ENCODE assay signal across 8 cellular contexts in the genomic region with DNA sequence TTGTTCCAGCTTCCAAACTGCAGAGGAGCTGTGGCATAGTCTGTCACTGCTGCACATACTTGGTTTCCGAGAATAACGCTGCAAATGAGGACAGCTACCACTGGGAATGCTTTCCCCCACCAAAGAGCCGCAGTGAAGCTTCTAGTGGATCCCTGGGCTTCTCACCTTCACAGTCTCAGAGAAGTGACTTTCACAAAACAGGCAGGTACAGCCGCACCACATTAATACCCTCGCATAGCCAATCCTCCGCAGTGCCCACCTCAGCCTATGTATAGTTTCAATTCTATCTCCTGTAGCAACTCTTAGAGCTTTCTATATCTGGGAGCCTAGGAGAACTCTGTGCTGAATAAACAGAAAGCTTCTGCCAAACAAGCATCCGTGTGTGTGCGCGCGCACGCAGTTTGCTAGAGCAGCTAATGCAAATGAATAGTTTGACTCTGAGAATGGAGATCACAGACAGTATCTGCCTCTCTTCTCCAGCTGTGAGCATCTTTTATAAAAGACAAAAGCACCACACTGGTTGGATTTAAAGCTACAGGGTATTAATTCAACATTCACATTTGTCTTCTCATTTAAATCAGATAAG.
A peak's percentile ranks its signal among the peaks of the same experiment; 100 is the strongest.
DNase-seq lines count a peak whose midpoint lies in the region; TF ChIP-seq lines count a peak whose summit lies in the region.

No MANE protein-coding gene starts in this region.

- peak overlapping the region; percentile 86 for H3K27ac Mint-ChIP-seq in endodermal cell
- H3K27ac Mint-ChIP-seq in activated T-helper 1 cell treated with anti-CD3 and anti-CD28 coated beads, Interleukin-12 subunit alpha, Interleukin-12 subunit beta, Interleukin-2, Interleukin-4 antibody, amounts not matched to agents 30 ng/mL and 10 ng/mL and 1 ng/mL, durations not matched to agents 14 hours and 24 hours and 36 hours, result no peak overlapping the region
- no peak overlapping the region for H3K27ac Mint-ChIP-seq in activated T-helper 2 cell treated with anti-CD3 and anti-CD28 coated beads, Interferon-gamma antibody, Interleukin-2, Interleukin-4, amounts not matched to agents 10 μg/mL and 5 μg/mL and 100 μg/mL, durations not matched to agents 14 hours and 24 hours and 36 hours

- DNase-seq in ACHN (peak; percentile 63), NCI-H2227 (lab: John Stamatoyannopoulos, UW; ENCODE audit: unreplicated experiment) (peak; percentile 73), endodermal cell (peak; percentile 86), lung microvascular endothelial cell (ENCODE audit: low read depth in 2 of 2) (peak; percentile 57 to 79), NCI-H226 (no peak)
- no peak for DNase-seq in activated T-helper 1 cell treated with anti-CD3 and anti-CD28 coated beads, Interleukin-12 subunit alpha, Interleukin-12 subunit beta, Interleukin-2, Interleukin-4 antibody, amounts not matched to agents 30 ng/mL and 10 ng/mL and 1 ng/mL, durations not matched to agents 14 hours and 24 hours and 36 hours (ENCODE audit: low spot score)
- DNase-seq in activated T-helper 2 cell treated with anti-CD3 and anti-CD28 coated beads, Interferon-gamma antibody, Interleukin-2, Interleukin-4, amounts not matched to agents 10 μg/mL and 5 μg/mL and 100 μg/mL, durations not matched to agents 14 hours and 24 hours and 36 hours (ENCODE audit: low spot score), result no peak

- no peaks in the 10 kb centered on the region for H3K27me3 ChIP-seq in endodermal cell (ENCODE audit: control insufficient read depth, insufficient read depth, low read length, poor library complexity, severe bottlenecking)

- no peak overlapping the region for H3K9ac ChIP-seq in endodermal cell (ENCODE audit: extremely low read depth, low read length, poor library complexity, severe bottlenecking)

- peak overlapping the region; percentile 47 for H3K4me3 Mint-ChIP-seq in endodermal cell
- H3K4me3 Mint-ChIP-seq in activated T-helper 1 cell treated with anti-CD3 and anti-CD28 coated beads, Interleukin-12 subunit alpha, Interleukin-12 subunit beta, Interleukin-2, Interleukin-4 antibody, amounts not matched to agents 30 ng/mL and 10 ng/mL and 1 ng/mL, durations not matched to agents 14 hours and 24 hours and 36 hours, result no peak overlapping the region
- H3K4me3 Mint-ChIP-seq in activated T-helper 2 cell treated with anti-CD3 and anti-CD28 coated beads, Interferon-gamma antibody, Interleukin-2, Interleukin-4, amounts not matched to agents 10 μg/mL and 5 μg/mL and 100 μg/mL, durations not matched to agents 14 hours and 24 hours and 36 hours (ENCODE audit: low read depth), result no peak overlapping the region

- no peak for TF ChIP-seq CTCF in endodermal cell (conservative IDR thresholded peaks at IDR 0.05)

- H3K4me1 Mint-ChIP-seq in endodermal cell, result peaks cover 56% of the 10 kb centered on the region
- peaks cover 11% of the 10 kb centered on the region for H3K4me1 Mint-ChIP-seq in activated T-helper 1 cell treated with anti-CD3 and anti-CD28 coated beads, Interleukin-12 subunit alpha, Interleukin-12 subunit beta, Interleukin-2, Interleukin-4 antibody, amounts not matched to agents 30 ng/mL and 10 ng/mL and 1 ng/mL, durations not matched to agents 14 hours and 24 hours and 36 hours (ENCODE audit: low read depth)
- H3K4me1 Mint-ChIP-seq in activated T-helper 2 cell treated with anti-CD3 and anti-CD28 coated beads, Interferon-gamma antibody, Interleukin-2, Interleukin-4, amounts not matched to agents 10 μg/mL and 5 μg/mL and 100 μg/mL, durations not matched to agents 14 hours and 24 hours and 36 hours (ENCODE audit: low read depth), result peaks cover 7% of the 10 kb centered on the region

- H3K9me3 Mint-ChIP-seq in endodermal cell, result peaks cover 6% of the 10 kb centered on the region
- no peaks in the 10 kb centered on the region for H3K9me3 Mint-ChIP-seq in activated T-helper 1 cell treated with anti-CD3 and anti-CD28 coated beads, Interleukin-12 subunit alpha, Interleukin-12 subunit beta, Interleukin-2, Interleukin-4 antibody, amounts not matched to agents 30 ng/mL and 10 ng/mL and 1 ng/mL, durations not matched to agents 14 hours and 24 hours and 36 hours
- H3K9me3 Mint-ChIP-seq in activated T-helper 2 cell treated with anti-CD3 and anti-CD28 coated beads, Interferon-gamma antibody, Interleukin-2, Interleukin-4, amounts not matched to agents 10 μg/mL and 5 μg/mL and 100 μg/mL, durations not matched to agents 14 hours and 24 hours and 36 hours, result no peaks in the 10 kb centered on the region

- in situ Hi-C loops in ACHN (cut with HindIII; ENCODE audit: low pct_ligation_motif_present, low pct_unique_long_range_greater_than_20kb, low sequenced_read_pairs), result no loop called here

- WGBS in endodermal cell (ENCODE audit: insufficient coverage in 1 of 2, insufficient read length in 1 of 2), 2 experiments, result 10 to 15% methylated on average over 11 of the region's 11 CpGs
- 19% methylated on average over 11 of the region's 11 CpGs for WGBS in urinary bladder

- H3K4me3 ChIP-seq in endodermal cell (ENCODE audit: low read length) (peak overlapping the region; percentile 65), urinary bladder (ENCODE audit: low read depth, low read length) (peak overlapping the region; percentile 11)

- H3K27ac ChIP-seq in endodermal cell (ENCODE audit: low read depth, low read length) (peak overlapping the region; percentile 79), urinary bladder (ENCODE audit: low read depth) (no peak overlapping the region)

- H3K4me1 ChIP-seq in endodermal cell (ENCODE audit: control insufficient read depth, insufficient read depth, low read length) (peaks cover 18% of the 10 kb centered on the region), urinary bladder (ENCODE audit: insufficient read depth) (no peaks in the 10 kb centered on the region)

- H3K36me3 Mint-ChIP-seq in endodermal cell (ENCODE audit: low read depth), result no peaks in the 10 kb centered on the region
- no peaks in the 10 kb centered on the region for H3K36me3 Mint-ChIP-seq in activated T-helper 1 cell treated with anti-CD3 and anti-CD28 coated beads, Interleukin-12 subunit alpha, Interleukin-12 subunit beta, Interleukin-2, Interleukin-4 antibody, amounts not matched to agents 30 ng/mL and 10 ng/mL and 1 ng/mL, durations not matched to agents 14 hours and 24 hours and 36 hours (ENCODE audit: low read depth)
- H3K36me3 Mint-ChIP-seq in activated T-helper 2 cell treated with anti-CD3 and anti-CD28 coated beads, Interferon-gamma antibody, Interleukin-2, Interleukin-4, amounts not matched to agents 10 μg/mL and 5 μg/mL and 100 μg/mL, durations not matched to agents 14 hours and 24 hours and 36 hours (ENCODE audit: low read depth), result no peaks in the 10 kb centered on the region

- H3K27me3 Mint-ChIP-seq in endodermal cell (ENCODE audit: insufficient read depth), result no peaks in the 10 kb centered on the region
- H3K27me3 Mint-ChIP-seq in activated T-helper 1 cell treated with anti-CD3 and anti-CD28 coated beads, Interleukin-12 subunit alpha, Interleukin-12 subunit beta, Interleukin-2, Interleukin-4 antibody, amounts not matched to agents 30 ng/mL and 10 ng/mL and 1 ng/mL, durations not matched to agents 14 hours and 24 hours and 36 hours (ENCODE audit: insufficient read depth), result no peaks in the 10 kb centered on the region
- H3K27me3 Mint-ChIP-seq in activated T-helper 2 cell treated with anti-CD3 and anti-CD28 coated beads, Interferon-gamma antibody, Interleukin-2, Interleukin-4, amounts not matched to agents 10 μg/mL and 5 μg/mL and 100 μg/mL, durations not matched to agents 14 hours and 24 hours and 36 hours (ENCODE audit: low read depth), result no peaks in the 10 kb centered on the region

- peaks cover 11% of the 10 kb centered on the region for H3K9me3 ChIP-seq in endodermal cell (ENCODE audit: control insufficient read depth, low read length)

- no peaks in the 10 kb centered on the region for H3K36me3 ChIP-seq in endodermal cell (ENCODE audit: control insufficient read depth, insufficient read depth, low read length)
- H3K36me3 ChIP-seq in urinary bladder (ENCODE audit: insufficient read depth), result no peaks in the 10 kb centered on the region

- intact Hi-C loops in activated T-helper 1 cell treated with anti-CD3 and anti-CD28 coated beads, Interleukin-12 subunit alpha, Interleukin-12 subunit beta, Interleukin-2, Interleukin-4 antibody, amounts not matched to agents 30 ng/mL and 10 ng/mL and 1 ng/mL, durations not matched to agents 14 hours and 24 hours and 36 hours (cut with micrococcal nuclease), result no loop called here
- intact Hi-C loops in activated T-helper 2 cell treated with anti-CD3 and anti-CD28 coated beads, Interferon-gamma antibody, Interleukin-2, Interleukin-4, amounts not matched to agents 10 μg/mL and 5 μg/mL and 100 μg/mL, durations not matched to agents 14 hours and 24 hours and 36 hours (cut with micrococcal nuclease), result no loop called here

Comparison
In these comparisons a context has a peak if more than half of its experiments do, and no peak if none do; other contexts are left out.
1. DNase-seq: peak in ACHN (single experiment), NCI-H2227 (single experiment), endodermal cell (single experiment) and lung microvascular endothelial cell (2 of 2); none in NCI-H226 (single experiment), activated T-helper 1 cell treated with anti-CD3 and anti-CD28 coated beads, Interleukin-12 subunit alpha, Interleukin-12 subunit beta, Interleukin-2, Interleukin-4 antibody, amounts not matched to agents 30 ng/mL and 10 ng/mL and 1 ng/mL, durations not matched to agents 14 hours and 24 hours and 36 hours (single experiment) and activated T-helper 2 cell treated with anti-CD3 and anti-CD28 coated beads, Interferon-gamma antibody, Interleukin-2, Interleukin-4, amounts not matched to agents 10 μg/mL and 5 μg/mL and 100 μg/mL, durations not matched to agents 14 hours and 24 hours and 36 hours (single experiment).